In genomic region chr17:996554-997344, GRCh38 we compare ENCODE assay signal across 1 cellular context.
TF ChIP-seq lines count a peak whose summit lies in the region.

TSS of gene TIMM22 (plus strand) at chr17:997129. CDS start at chr17:997143, 14 bp downstream.

TF ChIP-seq in HepG2, 621 proteins besides CTCF, POLR2A, EP300 and RAD21 (continued from another document):
- TF ChIP-seq JDP2 (CRISPR knock-in tag; IDR thresholded peaks at IDR 0.05; ENCODE audit: borderline replicate concordance) = no peak; the same call in 1 of the 2 replicates
- 0 out of 2 replicates have a peak, but pooled peaks have one; percentile 69 for TF ChIP-seq RFXAP (CRISPR knock-in tag; IDR thresholded peaks at IDR 0.05; ENCODE audit: borderline replicate concordance)
- peak; percentile 94; the same call in 1 of the 2 replicates for TF ChIP-seq ZNF788 (CRISPR knock-in tag; IDR thresholded peaks at IDR 0.05; ENCODE audit: borderline replicate concordance)
- TF ChIP-seq GPN1 (CRISPR knock-in tag; IDR thresholded peaks at IDR 0.05; ENCODE audit: borderline replicate concordance) = peak; percentile 92; the same call in 1 of the 2 replicates
- TF ChIP-seq ZNF367 (CRISPR knock-in tag; IDR thresholded peaks at IDR 0.05; ENCODE audit: borderline replicate concordance) = peak; percentile 87; the same call in 1 of the 2 replicates
